22 cellular contexts compared by ENCODE assay signal in genomic region chr17:42803074-42803883, GRCh38. TPM values are rescaled to one million over a fixed set of nuclear protein-coding genes. Genes with fewer than 3 reads are reported as not detected.
DNase-seq lines count a peak whose midpoint lies in the region; ATAC-seq, FAIRE-seq and TF ChIP-seq lines count a peak whose summit lies in the region.
"Had no signal": no experiment of that assay in that cellular context is flagged by ENCODE, and none has a peak within 500 bp of the region (broad histone marks: within the 10 kb centered on the region; RNA-seq: fewer than 3 reads in every experiment).

No MANE protein-coding gene starts in this region.

- no peak overlapping the region for H3K23ac ChIP-seq in mesenchymal stem cell (ENCODE audit: low read length in 2 of 2)

- H4K8ac ChIP-seq in mesenchymal stem cell (ENCODE audit: low read length): no peak overlapping the region

- H4K91ac ChIP-seq in mesenchymal stem cell (ENCODE audit: low read length): no peak overlapping the region

- H3K27ac ChIP-seq in HepG2 (ENCODE audit: extremely low read length, insufficient read depth, low read length) (peak overlapping the region; percentile 60), right lobe of liver (no peak overlapping the region), body of pancreas (peak overlapping the region; percentile 72 to 92 (median 92)), mesenchymal stem cell (ENCODE audit: low read length, poor library complexity, severe bottlenecking) (peak overlapping the region; percentile 40), aorta (ENCODE audit: low read depth in 1 of 2, low read length in 2 of 2) (no peak overlapping the region)
- H3K27ac ChIP-seq: neutrophil, right atrium auricular region, upper lobe of left lung had no signal

- TF ChIP-seq POLR2A in HepG2 (IDR thresholded peaks at IDR 0.05; ENCODE audit: insufficient read depth in 1 of 2, low read depth in 2 of 2, low read length in 2 of 2) (no peak), right lobe of liver (IDR thresholded peaks at IDR 0.05) (no peak), body of pancreas (IDR thresholded peaks at IDR 0.05) (no peak)

- no peaks in the 10 kb centered on the region; a peak in 2 of 5 replicates for H3K27me3 ChIP-seq in HepG2 (ENCODE audit: control insufficient read depth in 1 of 2, insufficient read depth in 2 of 2, low read length in 2 of 2)
- H3K27me3 ChIP-seq in right lobe of liver: no peaks in the 10 kb centered on the region
- no peaks in the 10 kb centered on the region for H3K27me3 ChIP-seq in body of pancreas
- H3K27me3 ChIP-seq in mesenchymal stem cell (ENCODE audit: control insufficient read depth in 1 of 2, insufficient read depth in 1 of 2, low read length in 2 of 2): no peaks in the 10 kb centered on the region
- H3K27me3 ChIP-seq in aorta (ENCODE audit: control insufficient read depth in 1 of 2, insufficient read depth in 2 of 2, low read length in 1 of 2): no peaks in the 10 kb centered on the region
- H3K27me3 ChIP-seq: right atrium auricular region, upper lobe of left lung had no signal

- TF ChIP-seq EP300 in HepG2 (IDR thresholded peaks at IDR 0.05; ENCODE audit: low read depth in 2 of 2, low read length in 2 of 2) (peak in 1 of 2 experiments; percentile 57; a peak in 1 of 4 replicates), HepG2 (CRISPR knock-in tag; IDR thresholded peaks at IDR 0.05; ENCODE audit: borderline replicate concordance) (no peak; the same call in 1 of the 2 replicates)

- intact Hi-C loops in HepG2 (cut with micrococcal nuclease; ENCODE audit: unreplicated experiment) (no loop called here), right lobe of liver (cut with DNase I) (no loop called here), body of pancreas (cut with DNase I) (no loop called here), aorta (cut with DNase I) (no loop called here)

- TF ChIP-seq RAD21 in HepG2 (CRISPR knock-in tag; IDR thresholded peaks at IDR 0.05): no peak

- no peak overlapping the region for H3K14ac ChIP-seq in mesenchymal stem cell (ENCODE audit: low read length in 2 of 2)

- H2AFZ ChIP-seq in HepG2 (ENCODE audit: low read length) (peak overlapping the region; percentile 20), mesenchymal stem cell (ENCODE audit: low read depth, low read length) (no peak overlapping the region)

- H2AK5ac ChIP-seq in mesenchymal stem cell (ENCODE audit: low read length, severe bottlenecking): no peak overlapping the region

- H3K4me2 ChIP-seq in HepG2 (ENCODE audit: low read depth, low read length): peak overlapping the region; percentile 72
- H3K4me2 ChIP-seq in mesenchymal stem cell (ENCODE audit: low read length, poor library complexity, severe bottlenecking): peak overlapping the region; percentile 30

- H2BK5ac ChIP-seq in mesenchymal stem cell (ENCODE audit: low read depth, low read length, poor library complexity, severe bottlenecking): no peak overlapping the region

- in situ Hi-C loops in HepG2 (cut with HindIII; ENCODE audit: extremely low pct_ligation_motif_present, low pct_unique_long_range_greater_than_20kb): no loop called here

- DNase-seq in HepG2 (ENCODE audit: low spot score) (peak; percentile 88), right lobe of liver (no peak), body of pancreas (no peak), mesenchymal stem cell (peak; percentile 22), aorta (no peak), activated gamma-delta T cell (lab: John Stamatoyannopoulos, UW) (no peak)
- DNase-seq in activated CD8-positive, alpha-beta memory T cell treated with anti-CD3 and anti-CD28 coated beads for 24 hours: no peak
- DNase-seq in central memory CD4-positive, alpha-beta T cell: no peak
- DNase-seq: activated CD4-positive, CD25-positive, alpha-beta regulatory T cell; CD4-positive, alpha-beta T cell; cerebellar nuclear complex; DMS53; effector memory CD8-positive, alpha-beta T cell; NCI-H187; NCI-H510A; stimulated activated naive CD8-positive, alpha-beta T cell treated with anti-CD3 and anti-CD28 coated beads, Interleukin-15, Interleukin-2, amounts not matched to agents 100 U/mL and 50 U/mL, for 24 hours; upper lobe of left lung had no signal

- peaks cover 2% of the 10 kb centered on the region for H3K79me1 ChIP-seq in mesenchymal stem cell (replicated peaks; ENCODE audit: low read length, poor library complexity, severe bottlenecking)

- H3K4ac ChIP-seq in mesenchymal stem cell (ENCODE audit: low read depth in 1 of 2, low read length in 2 of 2): no peak overlapping the region

- TF ChIP-seq CTCF in HepG2 (CRISPR knock-in tag; IDR thresholded peaks at IDR 0.05) (no peak), right lobe of liver (IDR thresholded peaks at IDR 0.05) (no peak), body of pancreas (IDR thresholded peaks at IDR 0.05) (no peak)

- peaks cover 2% of the 10 kb centered on the region for H3K79me2 ChIP-seq in HepG2 (ENCODE audit: insufficient read depth, low read length)

- H3K4me1 ChIP-seq in HepG2 (ENCODE audit: insufficient read depth, low read length): peaks cover 47% of the 10 kb centered on the region
- H3K4me1 ChIP-seq in right lobe of liver: peaks cover 0 to 10% (median 0%) of the 10 kb centered on the region in 4 donors
- H3K4me1 ChIP-seq in body of pancreas: peaks cover 47% of the 10 kb centered on the region
- peaks cover 7% of the 10 kb centered on the region for H3K4me1 ChIP-seq in mesenchymal stem cell (ENCODE audit: control insufficient read depth, insufficient read depth, low read depth, low read length)
- no peaks in the 10 kb centered on the region for H3K4me1 ChIP-seq in aorta (ENCODE audit: control insufficient read depth in 1 of 2, insufficient read depth in 2 of 2, low read length in 2 of 2)
- H3K4me1 ChIP-seq: right atrium auricular region had no signal

- no peaks in the 10 kb centered on the region for H3K36me3 ChIP-seq in HepG2 (replicated peaks in 1 of 2; ENCODE audit: control insufficient read depth in 1 of 2, insufficient read depth in 2 of 2, low read length in 2 of 2)
- no peaks in the 10 kb centered on the region for H3K36me3 ChIP-seq in right lobe of liver
- no peaks in the 10 kb centered on the region for H3K36me3 ChIP-seq in body of pancreas (replicated peaks in 1 of 2; ENCODE audit: insufficient read depth in 1 of 2, low read depth in 2 of 2)
- peaks cover 0 to 1% of the 10 kb centered on the region in 2 experiments for H3K36me3 ChIP-seq in mesenchymal stem cell (ENCODE audit: control insufficient read depth in 1 of 2, insufficient read depth in 2 of 2, low read depth in 1 of 2, low read length in 2 of 2)
- H3K36me3 ChIP-seq in aorta (ENCODE audit: control insufficient read depth in 1 of 2, insufficient read depth in 2 of 2, low read length in 1 of 2): no peaks in the 10 kb centered on the region
- H3K36me3 ChIP-seq: neutrophil, right atrium auricular region, upper lobe of left lung had no signal

- H3K9me3 ChIP-seq in HepG2 (ENCODE audit: low read length) (no peaks in the 10 kb centered on the region), right lobe of liver (no peaks in the 10 kb centered on the region), body of pancreas (no peaks in the 10 kb centered on the region), mesenchymal stem cell (ENCODE audit: control insufficient read depth, low read length) (no peaks in the 10 kb centered on the region), aorta (ENCODE audit: control insufficient read depth, low read length) (no peaks in the 10 kb centered on the region)
- H3K9me3 ChIP-seq: neutrophil, right atrium auricular region, upper lobe of left lung had no signal

- H2BK15ac ChIP-seq in mesenchymal stem cell (ENCODE audit: low read depth, poor library complexity, severe bottlenecking): no peak overlapping the region

- H3K4me3 ChIP-seq in HepG2 (replicated peaks in 1 of 3; ENCODE audit: insufficient read depth in 1 of 3, low read depth in 2 of 3, low read length in 3 of 3): peak overlapping the region in 2 of 3 experiments; percentile 2 to 8; a peak in 1 of 6 replicates
- H3K4me3 ChIP-seq in right lobe of liver: no peak overlapping the region
- H3K4me3 ChIP-seq in body of pancreas: no peak overlapping the region
- H3K4me3 ChIP-seq in mesenchymal stem cell (ENCODE audit: insufficient read depth in 1 of 2, low read depth in 1 of 2, low read length in 2 of 2): no peak overlapping the region
- H3K4me3 ChIP-seq in aorta (ENCODE audit: low read length in 2 of 2): no peak overlapping the region
- H3K4me3 ChIP-seq: right atrium auricular region, upper lobe of left lung had no signal

- H4K20me1 ChIP-seq in HepG2 (ENCODE audit: insufficient read depth, low read length): no peaks in the 10 kb centered on the region

- no TSS peak for BruUV-seq in HepG2 (replicated peaks; lab: Mats Ljungman, UMichigan)

- POLR2A ChIA-PET in HepG2 (lab: Yijun Ruan, JAX): interaction anchor here (0.7 to 4.3 kb wide), 15 partner anchors 12 to 194 kb away, joined by 3 to 75 read pairs (median 6); partner anchors contain the start of genes BECN1, PSME3, RETREG3 and TUBG1

- H3K9ac ChIP-seq in HepG2 (ENCODE audit: insufficient read depth, low read depth, low read length): peak overlapping the region; percentile 31
- no peak overlapping the region for H3K9ac ChIP-seq in mesenchymal stem cell (ENCODE audit: low read length)

- peak; percentile 84 for FAIRE-seq in HepG2 (lab: Jason Lieb, UNC)

- ATAC-seq in HepG2: peak; percentile 56
- ATAC-seq in right lobe of liver: no peak
- no peak for ATAC-seq in body of pancreas
- ATAC-seq in aorta (ENCODE audit: low FRiP score): no peak
- ATAC-seq: activated T-helper 17 cell treated with anti-CD3 and anti-CD28 coated beads, Interleukin-2, amount 50 U/mL, for 72 hours; effector memory CD8-positive, alpha-beta T cell; stimulated activated naive CD8-positive, alpha-beta T cell treated with anti-CD3 and anti-CD28 coated beads, Interleukin-15, Interleukin-2, amounts not matched to agents 100 U/mL and 50 U/mL, for 24 hours had no signal

- no peak overlapping the region for H3K18ac ChIP-seq in mesenchymal stem cell (ENCODE audit: low read depth in 1 of 2, low read length in 2 of 2)

- H2BK12ac ChIP-seq in mesenchymal stem cell (ENCODE audit: low read length in 2 of 2): no peak overlapping the region

- no peak overlapping the region for H2BK120ac ChIP-seq in mesenchymal stem cell (ENCODE audit: low read depth, low read length)

- WGBS in HepG2 (ENCODE audit: low lambda C conversion rate): 0% methylated on average over 2 of the region's 2 CpGs
- 33% methylated on average over 2 of the region's 2 CpGs for WGBS in right lobe of liver (ENCODE audit: insufficient coverage, low coverage, low lambda C conversion rate, missing lambda C conversion rate)
- 50 to 53% methylated on average over 2 of the region's 2 CpGs for WGBS in body of pancreas, 2 donors
- WGBS in mesenchymal stem cell: 100% methylated on average over 1 of the region's 2 CpGs
- 31 to 45% methylated on average over 2 of the region's 2 CpGs for WGBS in aorta, 2 donors

- CTCF ChIA-PET in HepG2 (lab: Yijun Ruan, JAX; ENCODE audit: low intra/inter-chr PET ratio, low total read pairs): no interaction called here

RNA-seq across cellular contexts. Expression of gene CNTD1, which starts 4.6 kb away (rescaled TPM):
- total RNA-seq in HepG2 (2016; rRNA removed; fragmentation: Illumina TruSeq; extraction: Trizol) (0.11 TPM in 1 of 2 replicates, not detected in the other), right lobe of liver (under 1 TPM in 1 of 6 experiments, not detected in 5; 0.15 TPM), body of pancreas (not detected), aorta (under 1 TPM in 1 of 2 donors, not detected in 1; 0.81 TPM)
- total RNA-seq in HepG2 (2016; cell fraction: cytosol; rRNA removed; fragmentation: Illumina TruSeq; extraction: Trizol; ENCODE audit: low read depth): not detected in 2 replicates
- total RNA-seq in HepG2 (2016; cell fraction: insoluble cytoplasmic fraction; rRNA removed; fragmentation: Illumina TruSeq; extraction: Trizol): 0.26 and 0.45 TPM in 2 replicates
- total RNA-seq in HepG2 (2016; cell fraction: membrane; rRNA removed; fragmentation: Illumina TruSeq; extraction: Trizol): not detected in 2 replicates
- total RNA-seq in HepG2 (2016; cell fraction: nucleus; rRNA removed; fragmentation: Illumina TruSeq; extraction: Trizol): 0.25 TPM in 1 of 2 replicates, not detected in the other
- polyA plus RNA-seq in HepG2 (2011; rRNA removed) (0.15 and 0.34 TPM in 2 replicates), aorta (1 to 10 TPM in 1 of 2 donors, under 1 TPM in 1; 0.33 to 2.1 TPM)
- polyA plus RNA-seq in HepG2 (2011; cell fraction: cytosol; rRNA removed): 0.16 and 0.17 TPM in 2 replicates
- polyA plus RNA-seq in HepG2 (2011; cell fraction: nucleus; rRNA removed): 0.17 TPM in 1 of 2 replicates, not detected in the other
- polyA plus RNA-seq in HepG2 (2012): 1.8 TPM in 2 replicates
- 0.11 TPM in 1 of 2 replicates, not detected in the other for polyA plus RNA-seq in HepG2 (2016; cell fraction: cytosol; fragmentation: Illumina TruSeq; extraction: Trizol; ENCODE audit: low read depth)
- polyA plus RNA-seq in HepG2 (2016; cell fraction: insoluble cytoplasmic fraction; fragmentation: Illumina TruSeq; extraction: Trizol; ENCODE audit: low read depth): 0.11 and 0.36 TPM in 2 replicates
- 0.15 and 0.41 TPM in 2 replicates for polyA plus RNA-seq in HepG2 (2016; cell fraction: membrane; fragmentation: Illumina TruSeq; extraction: Trizol; ENCODE audit: low read depth)
- 0.77 TPM in 1 of 2 replicates, not detected in the other for polyA plus RNA-seq in HepG2 (2016; cell fraction: nucleus; fragmentation: Illumina TruSeq; extraction: Trizol; ENCODE audit: insufficient read depth, low read depth)
- not detected in 2 replicates for polyA minus RNA-seq in HepG2 (2011; rRNA and poly(A)+ RNA removed; ENCODE audit: low replicate concordance)
- not detected in 2 replicates for polyA minus RNA-seq in HepG2 (2011; cell fraction: cytosol; rRNA and poly(A)+ RNA removed)
- polyA minus RNA-seq in HepG2 (2011; cell fraction: nucleus; rRNA and poly(A)+ RNA removed): 0.25 TPM in 1 of 2 replicates, not detected in the other
- polyA plus RNA-seq in mesenchymal stem cell (2013, experiment 1 of 2): not detected
- polyA plus RNA-seq in mesenchymal stem cell (2013, experiment 2 of 2): 0.07 TPM
- total RNA-seq: activated CD8-positive, alpha-beta memory T cell treated with anti-CD3 and anti-CD28 coated beads for 36 hours; CD4-positive, alpha-beta T cell; T-helper 2 cell treated with Interferon-gamma antibody and Interleukin-4, amounts not matched to agents 100 ng/mL and 5 ng/mL, for 36 hours had no signal

RNA-seq across cellular contexts. Expression of gene COA3, which starts 4.8 kb away (rescaled TPM):
- 202 and 250 TPM in 2 replicates for total RNA-seq in HepG2 (2016; rRNA removed; fragmentation: Illumina TruSeq; extraction: Trizol)
- total RNA-seq in HepG2 (2016; cell fraction: cytosol; rRNA removed; fragmentation: Illumina TruSeq; extraction: Trizol; ENCODE audit: low read depth): 66.3 and 72.6 TPM in 2 replicates
- 201 and 243 TPM in 2 replicates for total RNA-seq in HepG2 (2016; cell fraction: insoluble cytoplasmic fraction; rRNA removed; fragmentation: Illumina TruSeq; extraction: Trizol)
- total RNA-seq in HepG2 (2016; cell fraction: membrane; rRNA removed; fragmentation: Illumina TruSeq; extraction: Trizol): 116 TPM in 2 replicates
- total RNA-seq in HepG2 (2016; cell fraction: nucleus; rRNA removed; fragmentation: Illumina TruSeq; extraction: Trizol): 61.0 and 71.2 TPM in 2 replicates
- polyA plus RNA-seq in HepG2 (2011; rRNA removed): 130 and 133 TPM in 2 replicates
- polyA plus RNA-seq in HepG2 (2011; cell fraction: cytosol; rRNA removed): 169 and 174 TPM in 2 replicates
- polyA plus RNA-seq in HepG2 (2011; cell fraction: nucleus; rRNA removed): 33.2 and 38.8 TPM in 2 replicates
- polyA plus RNA-seq in HepG2 (2012): 92.9 and 124 TPM in 2 replicates
- polyA plus RNA-seq in HepG2 (2016; cell fraction: cytosol; fragmentation: Illumina TruSeq; extraction: Trizol; ENCODE audit: low read depth): 63.6 and 67.4 TPM in 2 replicates
- 218 and 224 TPM in 2 replicates for polyA plus RNA-seq in HepG2 (2016; cell fraction: insoluble cytoplasmic fraction; fragmentation: Illumina TruSeq; extraction: Trizol; ENCODE audit: low read depth)
- 91.3 and 92.2 TPM in 2 replicates for polyA plus RNA-seq in HepG2 (2016; cell fraction: membrane; fragmentation: Illumina TruSeq; extraction: Trizol; ENCODE audit: low read depth)
- polyA plus RNA-seq in HepG2 (2016; cell fraction: nucleus; fragmentation: Illumina TruSeq; extraction: Trizol; ENCODE audit: insufficient read depth, low read depth): 97.0 and 100 TPM in 2 replicates
- 55.4 and 74.2 TPM in 2 replicates for polyA minus RNA-seq in HepG2 (2011; rRNA and poly(A)+ RNA removed; ENCODE audit: low replicate concordance)
- 26.7 and 29.5 TPM in 2 replicates for polyA minus RNA-seq in HepG2 (2011; cell fraction: cytosol; rRNA and poly(A)+ RNA removed)
- 21.8 and 26.5 TPM in 2 replicates for polyA minus RNA-seq in HepG2 (2011; cell fraction: nucleus; rRNA and poly(A)+ RNA removed)
- 100 to 1,000 TPM in 1 of 6 experiments, 10 to 100 TPM in 5; 50.4 to 118 (median 68.3) TPM for total RNA-seq in right lobe of liver
- 10 to 100 TPM; 69.2 to 72.4 TPM for total RNA-seq in body of pancreas
- 61.5 TPM for polyA plus RNA-seq in mesenchymal stem cell (2013, experiment 1 of 2)
- 63.0 TPM for polyA plus RNA-seq in mesenchymal stem cell (2013, experiment 2 of 2)
- 10 to 100 TPM; 31.7 to 34.8 TPM for total RNA-seq in aorta
- 100 to 1,000 TPM in 1 of 2 donors, 10 to 100 TPM in 1; 75.9 to 117 TPM for polyA plus RNA-seq in aorta

RNA-seq across cellular contexts. Expression of gene BECN1, which starts 20.8 kb away (rescaled TPM):
- 97.2 and 109 TPM in 2 replicates for total RNA-seq in HepG2 (2016; rRNA removed; fragmentation: Illumina TruSeq; extraction: Trizol)
- 55.5 and 62.2 TPM in 2 replicates for total RNA-seq in HepG2 (2016; cell fraction: cytosol; rRNA removed; fragmentation: Illumina TruSeq; extraction: Trizol; ENCODE audit: low read depth)
- 93.4 and 107 TPM in 2 replicates for total RNA-seq in HepG2 (2016; cell fraction: insoluble cytoplasmic fraction; rRNA removed; fragmentation: Illumina TruSeq; extraction: Trizol)
- 110 and 130 TPM in 2 replicates for total RNA-seq in HepG2 (2016; cell fraction: membrane; rRNA removed; fragmentation: Illumina TruSeq; extraction: Trizol)
- total RNA-seq in HepG2 (2016; cell fraction: nucleus; rRNA removed; fragmentation: Illumina TruSeq; extraction: Trizol): 64.5 and 67.5 TPM in 2 replicates
- 77.1 and 82.1 TPM in 2 replicates for polyA plus RNA-seq in HepG2 (2011; rRNA removed)
- polyA plus RNA-seq in HepG2 (2011; cell fraction: cytosol; rRNA removed): 56.9 and 59.6 TPM in 2 replicates
- polyA plus RNA-seq in HepG2 (2011; cell fraction: nucleus; rRNA removed): 82.7 and 86.2 TPM in 2 replicates
- 71.0 and 75.9 TPM in 2 replicates for polyA plus RNA-seq in HepG2 (2012)
- polyA plus RNA-seq in HepG2 (2016; cell fraction: cytosol; fragmentation: Illumina TruSeq; extraction: Trizol; ENCODE audit: low read depth): 51.4 and 75.4 TPM in 2 replicates
- polyA plus RNA-seq in HepG2 (2016; cell fraction: insoluble cytoplasmic fraction; fragmentation: Illumina TruSeq; extraction: Trizol; ENCODE audit: low read depth): 112 and 124 TPM in 2 replicates
- polyA plus RNA-seq in HepG2 (2016; cell fraction: membrane; fragmentation: Illumina TruSeq; extraction: Trizol; ENCODE audit: low read depth): 93.2 and 107 TPM in 2 replicates
- 109 and 113 TPM in 2 replicates for polyA plus RNA-seq in HepG2 (2016; cell fraction: nucleus; fragmentation: Illumina TruSeq; extraction: Trizol; ENCODE audit: insufficient read depth, low read depth)
- 64.5 and 76.4 TPM in 2 replicates for polyA minus RNA-seq in HepG2 (2011; rRNA and poly(A)+ RNA removed; ENCODE audit: low replicate concordance)
- polyA minus RNA-seq in HepG2 (2011; cell fraction: cytosol; rRNA and poly(A)+ RNA removed): 28.1 and 41.1 TPM in 2 replicates
- 93.6 and 112 TPM in 2 replicates for polyA minus RNA-seq in HepG2 (2011; cell fraction: nucleus; rRNA and poly(A)+ RNA removed)
- total RNA-seq in right lobe of liver: 10 to 100 TPM; 29.6 to 48.8 (median 37.4) TPM
- total RNA-seq in body of pancreas: 10 to 100 TPM; 50.4 to 65.1 TPM
- 50.2 TPM for polyA plus RNA-seq in mesenchymal stem cell (2013, experiment 1 of 2)
- polyA plus RNA-seq in mesenchymal stem cell (2013, experiment 2 of 2): 52.7 TPM
- 10 to 100 TPM; 66.9 to 76.9 TPM for total RNA-seq in aorta
- 100 to 1,000 TPM in 1 of 2 donors, 10 to 100 TPM in 1; 67.8 to 105 TPM for polyA plus RNA-seq in aorta

RNA-seq across cellular contexts. Expression of gene WNK4, which starts 22.9 kb away (rescaled TPM):
- total RNA-seq in HepG2 (2016; rRNA removed; fragmentation: Illumina TruSeq; extraction: Trizol): 1.5 and 2.7 TPM in 2 replicates
- 1.2 and 1.7 TPM in 2 replicates for total RNA-seq in HepG2 (2016; cell fraction: cytosol; rRNA removed; fragmentation: Illumina TruSeq; extraction: Trizol; ENCODE audit: low read depth)
- total RNA-seq in HepG2 (2016; cell fraction: insoluble cytoplasmic fraction; rRNA removed; fragmentation: Illumina TruSeq; extraction: Trizol): 2.2 and 2.8 TPM in 2 replicates
- 1.2 and 1.5 TPM in 2 replicates for total RNA-seq in HepG2 (2016; cell fraction: membrane; rRNA removed; fragmentation: Illumina TruSeq; extraction: Trizol)
- 4.5 and 5.1 TPM in 2 replicates for total RNA-seq in HepG2 (2016; cell fraction: nucleus; rRNA removed; fragmentation: Illumina TruSeq; extraction: Trizol)
- polyA plus RNA-seq in HepG2 (2011; rRNA removed): 13.7 and 16.9 TPM in 2 replicates
- polyA plus RNA-seq in HepG2 (2011; cell fraction: cytosol; rRNA removed): 5.6 and 5.8 TPM in 2 replicates
- polyA plus RNA-seq in HepG2 (2011; cell fraction: nucleus; rRNA removed): 85.9 and 88.5 TPM in 2 replicates
- polyA plus RNA-seq in HepG2 (2012): 23.9 and 27.1 TPM in 2 replicates
- polyA plus RNA-seq in HepG2 (2016; cell fraction: cytosol; fragmentation: Illumina TruSeq; extraction: Trizol; ENCODE audit: low read depth): 0.60 and 0.64 TPM in 2 replicates
- 2.4 and 3.7 TPM in 2 replicates for polyA plus RNA-seq in HepG2 (2016; cell fraction: insoluble cytoplasmic fraction; fragmentation: Illumina TruSeq; extraction: Trizol; ENCODE audit: low read depth)
- 1.2 and 1.4 TPM in 2 replicates for polyA plus RNA-seq in HepG2 (2016; cell fraction: membrane; fragmentation: Illumina TruSeq; extraction: Trizol; ENCODE audit: low read depth)
- 20.6 and 21.3 TPM in 2 replicates for polyA plus RNA-seq in HepG2 (2016; cell fraction: nucleus; fragmentation: Illumina TruSeq; extraction: Trizol; ENCODE audit: insufficient read depth, low read depth)
- polyA minus RNA-seq in HepG2 (2011; rRNA and poly(A)+ RNA removed; ENCODE audit: low replicate concordance): 2.8 and 17.8 TPM in 2 replicates
- polyA minus RNA-seq in HepG2 (2011; cell fraction: cytosol; rRNA and poly(A)+ RNA removed): 7.4 and 8.9 TPM in 2 replicates
- 29.6 and 31.7 TPM in 2 replicates for polyA minus RNA-seq in HepG2 (2011; cell fraction: nucleus; rRNA and poly(A)+ RNA removed)
- 1 to 10 TPM in 1 of 6 experiments, under 1 TPM in 2, not detected in 3; 0.12 to 1.1 (median 0.22) TPM for total RNA-seq in right lobe of liver
- under 1 TPM in 1 of 2 donors, not detected in 1; 0.26 TPM for total RNA-seq in body of pancreas
- polyA plus RNA-seq in mesenchymal stem cell (2013, experiment 1 of 2): 0.64 TPM
- 0.44 TPM for polyA plus RNA-seq in mesenchymal stem cell (2013, experiment 2 of 2)
- under 1 TPM; 0.19 to 0.24 TPM for total RNA-seq in aorta
- polyA plus RNA-seq in aorta: 1 to 10 TPM in 1 of 2 donors, not detected in 1; 1.1 TPM

RNA-seq across cellular contexts. Expression of gene PSME3, which starts 29.9 kb away (rescaled TPM):
- 135 and 202 TPM in 2 replicates for total RNA-seq in HepG2 (2016; rRNA removed; fragmentation: Illumina TruSeq; extraction: Trizol)
- 57.2 and 65.9 TPM in 2 replicates for total RNA-seq in HepG2 (2016; cell fraction: cytosol; rRNA removed; fragmentation: Illumina TruSeq; extraction: Trizol; ENCODE audit: low read depth)
- total RNA-seq in HepG2 (2016; cell fraction: insoluble cytoplasmic fraction; rRNA removed; fragmentation: Illumina TruSeq; extraction: Trizol): 137 and 184 TPM in 2 replicates
- 87.8 and 99.6 TPM in 2 replicates for total RNA-seq in HepG2 (2016; cell fraction: membrane; rRNA removed; fragmentation: Illumina TruSeq; extraction: Trizol)
- 85.8 and 91.0 TPM in 2 replicates for total RNA-seq in HepG2 (2016; cell fraction: nucleus; rRNA removed; fragmentation: Illumina TruSeq; extraction: Trizol)
- polyA plus RNA-seq in HepG2 (2011; rRNA removed): 61.5 and 66.3 TPM in 2 replicates
- 46.2 and 72.9 TPM in 2 replicates for polyA plus RNA-seq in HepG2 (2011; cell fraction: cytosol; rRNA removed)
- 54.8 and 72.6 TPM in 2 replicates for polyA plus RNA-seq in HepG2 (2011; cell fraction: nucleus; rRNA removed)
- 70.9 and 82.9 TPM in 2 replicates for polyA plus RNA-seq in HepG2 (2012)
- polyA plus RNA-seq in HepG2 (2016; cell fraction: cytosol; fragmentation: Illumina TruSeq; extraction: Trizol; ENCODE audit: low read depth): 40.6 and 52.7 TPM in 2 replicates
- polyA plus RNA-seq in HepG2 (2016; cell fraction: insoluble cytoplasmic fraction; fragmentation: Illumina TruSeq; extraction: Trizol; ENCODE audit: low read depth): 192 and 233 TPM in 2 replicates
- 79.0 and 86.8 TPM in 2 replicates for polyA plus RNA-seq in HepG2 (2016; cell fraction: membrane; fragmentation: Illumina TruSeq; extraction: Trizol; ENCODE audit: low read depth)
- 115 and 117 TPM in 2 replicates for polyA plus RNA-seq in HepG2 (2016; cell fraction: nucleus; fragmentation: Illumina TruSeq; extraction: Trizol; ENCODE audit: insufficient read depth, low read depth)
- polyA minus RNA-seq in HepG2 (2011; rRNA and poly(A)+ RNA removed; ENCODE audit: low replicate concordance): 45.3 and 91.4 TPM in 2 replicates
- 33.7 and 38.2 TPM in 2 replicates for polyA minus RNA-seq in HepG2 (2011; cell fraction: cytosol; rRNA and poly(A)+ RNA removed)
- polyA minus RNA-seq in HepG2 (2011; cell fraction: nucleus; rRNA and poly(A)+ RNA removed): 50.2 and 71.4 TPM in 2 replicates
- total RNA-seq in right lobe of liver: 10 to 100 TPM; 33.6 to 72.1 (median 42.8) TPM
- total RNA-seq in body of pancreas: 10 to 100 TPM; 41.2 to 51.6 TPM
- 108 TPM for polyA plus RNA-seq in mesenchymal stem cell (2013, experiment 1 of 2)
- polyA plus RNA-seq in mesenchymal stem cell (2013, experiment 2 of 2): 107 TPM
- total RNA-seq in aorta: 10 to 100 TPM; 57.7 to 69.8 TPM
- polyA plus RNA-seq in aorta: 10 to 100 TPM; 41.1 to 58.6 TPM

Comparison
In these comparisons a context has a peak if more than half of its experiments do, and no peak if none do; other contexts are left out.
1. DNase-seq: peak in HepG2 (single experiment) and mesenchymal stem cell (single experiment); none in right lobe of liver (0 of 3), body of pancreas (0 of 4), aorta (0 of 2), activated CD8-positive, alpha-beta memory T cell treated with anti-CD3 and anti-CD28 coated beads for 24 hours (single experiment), central memory CD4-positive, alpha-beta T cell (single experiment) and activated gamma-delta T cell (single experiment).
2. H3K27ac ChIP-seq: peak in HepG2 (single experiment), body of pancreas (4 of 4) and mesenchymal stem cell (single experiment); none in right lobe of liver (0 of 3) and aorta (0 of 2).
3. H3K4me3 ChIP-seq: peak in HepG2 (2 of 3); none in right lobe of liver (0 of 3), body of pancreas (0 of 2), mesenchymal stem cell (0 of 2) and aorta (0 of 2).